ENCODE assay signal across 8 cellular contexts in the genomic region with DNA sequence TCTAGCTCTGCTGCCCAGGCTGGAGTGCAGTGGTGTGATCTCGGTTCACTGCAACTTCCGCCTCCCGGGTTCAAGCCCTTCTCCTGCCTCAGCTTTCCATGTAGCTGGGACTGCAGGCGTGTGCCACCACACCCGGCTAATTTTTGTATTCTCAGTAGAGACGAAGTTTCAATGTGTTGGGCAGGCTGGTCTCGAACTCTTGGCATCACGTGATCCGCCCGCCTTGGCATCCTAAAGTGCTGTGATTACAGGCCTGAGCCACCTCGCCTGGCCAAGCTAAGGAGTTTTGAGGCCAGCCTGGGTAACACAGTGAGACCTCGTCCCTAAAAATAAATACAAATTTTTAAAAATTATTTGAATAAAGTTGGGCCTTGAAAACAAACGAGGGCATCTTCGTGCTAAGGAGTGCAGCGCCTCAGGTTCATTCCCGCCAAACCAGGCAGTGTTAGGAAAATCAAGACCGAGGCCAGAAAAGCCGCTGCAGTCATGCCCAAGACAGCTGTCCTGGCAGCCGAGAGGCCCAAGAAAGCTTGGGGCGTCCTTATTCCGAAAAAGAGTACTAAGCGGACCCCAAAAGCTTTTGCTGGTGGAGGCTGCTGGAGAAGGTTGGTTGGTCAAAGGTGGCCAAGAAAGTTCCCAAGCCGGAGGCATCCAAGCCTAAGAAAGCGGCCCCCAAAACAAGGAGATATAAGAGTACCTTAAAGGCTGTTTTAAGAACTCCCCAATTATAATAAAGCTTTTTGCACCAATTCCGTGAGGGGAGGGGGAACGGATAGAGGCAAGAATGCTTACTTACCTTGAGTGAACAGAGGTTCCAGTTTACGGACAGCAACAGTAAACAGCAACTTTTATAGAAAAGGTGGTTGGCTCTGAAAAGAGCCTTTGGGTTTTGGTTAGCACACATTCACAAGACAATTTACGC.
DNase-seq lines count a peak whose midpoint lies in the region; ATAC-seq and TF ChIP-seq lines count a peak whose summit lies in the region.

No MANE protein-coding gene starts in this region.

- peak overlapping the region; percentile 96 for H3K27ac Mint-ChIP-seq in activated CD8-positive, alpha-beta T cell treated with anti-CD3 and anti-CD28 coated beads for 36 hours

- H3K4me1 Mint-ChIP-seq in activated CD8-positive, alpha-beta T cell treated with anti-CD3 and anti-CD28 coated beads for 36 hours (ENCODE audit: low read depth), result peaks cover 24% of the 10 kb centered on the region

- CTCF ChIA-PET in activated CD8-positive, alpha-beta T cell treated with anti-CD3 and anti-CD28 coated beads for 36 hours (lab: Charles Lee), result interaction anchor here (0.9 to 4.0 kb wide), 7 partner anchors 13 to 54 kb away, joined by 3 to 24 read pairs (median 4); a partner anchor contains a TSS

- H3K4me1 ChIP-seq in BLaER1 treated with 17β-estradiol and CSF1 and Interleukin-3, amounts not matched to agents 10 nM and 100 nM, result peaks cover 19 to 42% (median 34%) of the 10 kb centered on the region in 10 experiments
- H3K4me1 ChIP-seq in HUES48 (ENCODE audit: control insufficient read depth, insufficient read depth, low read length) (peaks cover 7% of the 10 kb centered on the region), foreskin keratinocyte (peaks cover 4% of the 10 kb centered on the region), gastrocnemius medialis (peaks cover 3 to 5% of the 10 kb centered on the region in 2 donors)

- H3K4me3 Mint-ChIP-seq in activated CD8-positive, alpha-beta T cell treated with anti-CD3 and anti-CD28 coated beads for 36 hours, result peak overlapping the region; percentile 96

- TF ChIP-seq POLR2A in gastrocnemius medialis (IDR thresholded peaks at IDR 0.05), result no peak

- in situ Hi-C loops in gastrocnemius medialis (cut with MboI; ENCODE audit: low sequenced_read_pairs in 4 of 4), result loop anchor here in 1 of 4 donors (25.0 kb wide), 1 partner anchor 1616 kb away; a partner anchor contains a TSS

- intact Hi-C loops in activated CD8-positive, alpha-beta T cell treated with anti-CD3 and anti-CD28 coated beads for 36 hours (cut with micrococcal nuclease), result loop anchor here (5.0 to 10.0 kb wide), 5 partner anchors 36 to 164 kb away; a partner anchor contains a TSS
- intact Hi-C loops in gastrocnemius medialis (cut with DNase I; ENCODE audit: low total_unique reads), result no loop called here
- intact Hi-C loops in posterior cingulate gyrus (cut with DNase I), result loop anchor here (5.0 kb wide), 2 partner anchors 39 to 69 kb away; a partner anchor contains a TSS

- H3K27me3 Mint-ChIP-seq in activated CD8-positive, alpha-beta T cell treated with anti-CD3 and anti-CD28 coated beads for 36 hours, result no peaks in the 10 kb centered on the region

- ATAC-seq in activated CD8-positive, alpha-beta T cell treated with anti-CD3 and anti-CD28 coated beads for 36 hours, result peak; percentile 0
- no peak for ATAC-seq in foreskin keratinocyte
- no peak for ATAC-seq in gastrocnemius medialis
- ATAC-seq in GM21515 (IDR thresholded peaks at IDR 0.05; ENCODE audit: unreplicated experiment), result no peak

- H3K4me2 ChIP-seq in BLaER1 treated with 17β-estradiol and CSF1 and Interleukin-3, amounts not matched to agents 10 nM and 100 nM, result peak overlapping the region; percentile 81 to 97 (median 95)

- H3K27me3 ChIP-seq in BLaER1 treated with 17β-estradiol and CSF1 and Interleukin-3, amounts not matched to agents 10 nM and 100 nM, result no peaks in the 10 kb centered on the region
- no peaks in the 10 kb centered on the region for H3K27me3 ChIP-seq in HUES48 (ENCODE audit: control insufficient read depth, insufficient read depth, low read length)
- no peaks in the 10 kb centered on the region for H3K27me3 ChIP-seq in foreskin keratinocyte
- H3K27me3 ChIP-seq in gastrocnemius medialis, result peaks cover 88 to 100% (median 92%) of the 10 kb centered on the region in 3 donors

- no peak for TF ChIP-seq CTCF in activated CD8-positive, alpha-beta T cell treated with anti-CD3 and anti-CD28 coated beads for 36 hours (IDR thresholded peaks at IDR 0.05)
- TF ChIP-seq CTCF in foreskin keratinocyte (conservative IDR thresholded peaks at IDR 0.05) (no peak), gastrocnemius medialis (IDR thresholded peaks at IDR 0.05 in 4 of 5, conservative IDR thresholded peaks at IDR 0.05 in 1 of 5) (no peak)

- POLR2A ChIA-PET in activated CD8-positive, alpha-beta T cell treated with anti-CD3 and anti-CD28 coated beads for 36 hours (lab: Charles Lee), result interaction anchor here (0.6 to 20.3 kb wide), 33 partner anchors 10 to 1698 kb away, joined by 3 to 883 read pairs (median 12); a partner anchor contains a TSS

- H3K27ac ChIP-seq in BLaER1 treated with 17β-estradiol and CSF1 and Interleukin-3, amounts not matched to agents 10 nM and 100 nM, result peak overlapping the region; percentile 61 to 99 (median 95)
- H3K27ac ChIP-seq in HUES48 (ENCODE audit: low read depth, low read length) (peak overlapping the region; percentile 98), foreskin keratinocyte (peak overlapping the region; percentile 90), gastrocnemius medialis (peak overlapping the region; percentile 37 to 64 (median 54))

- no peaks in the 10 kb centered on the region for H3K9me3 Mint-ChIP-seq in activated CD8-positive, alpha-beta T cell treated with anti-CD3 and anti-CD28 coated beads for 36 hours

- H3K36me3 Mint-ChIP-seq in activated CD8-positive, alpha-beta T cell treated with anti-CD3 and anti-CD28 coated beads for 36 hours (ENCODE audit: low read depth), result peaks cover 21% of the 10 kb centered on the region

- peak overlapping the region; percentile 73 to 89 (median 84) for H3K4me3 ChIP-seq in BLaER1 treated with 17β-estradiol and CSF1 and Interleukin-3, amounts not matched to agents 10 nM and 100 nM
- H3K4me3 ChIP-seq in HUES48 (ENCODE audit: low read depth, low read length), result peak overlapping the region; percentile 92
- peak overlapping the region; percentile 37 to 56 (median 38) for H3K4me3 ChIP-seq in gastrocnemius medialis

- peak; percentile 74 for DNase-seq in activated CD8-positive, alpha-beta T cell treated with anti-CD3 and anti-CD28 coated beads for 36 hours
- peak in 1 of 2 donors; percentile 23 for DNase-seq in foreskin keratinocyte
- DNase-seq in gastrocnemius medialis, result no peak
- no peak for DNase-seq in GDM1 (lab: John Stamatoyannopoulos, UW)
- no peak for DNase-seq in posterior cingulate gyrus

- H3K9ac ChIP-seq in BLaER1 treated with 17β-estradiol and CSF1 and Interleukin-3, amounts not matched to agents 10 nM and 100 nM, result peak overlapping the region; percentile 90 to 99 (median 96)
- H3K9ac ChIP-seq in HUES48 (ENCODE audit: low read depth, low read length), result peak overlapping the region; percentile 100

- H3K36me3 ChIP-seq in BLaER1 treated with 17β-estradiol and CSF1 and Interleukin-3, amounts not matched to agents 10 nM and 100 nM, result peaks cover 0 to 23% (median 0%) of the 10 kb centered on the region in 11 experiments; a peak in 2 of 22 replicates
- H3K36me3 ChIP-seq in HUES48 (ENCODE audit: control insufficient read depth, insufficient read depth, low read length) (no peaks in the 10 kb centered on the region), gastrocnemius medialis (no peaks in the 10 kb centered on the region)

- H3K9me3 ChIP-seq in BLaER1 treated with 17β-estradiol and CSF1 and Interleukin-3, amounts not matched to agents 10 nM and 100 nM (replicated peaks in 1 of 11), result no peaks in the 10 kb centered on the region
- H3K9me3 ChIP-seq in HUES48 (ENCODE audit: control insufficient read depth, insufficient read depth, low read length), result no peaks in the 10 kb centered on the region
- H3K9me3 ChIP-seq in gastrocnemius medialis, result no peaks in the 10 kb centered on the region

- peaks cover 15 to 63% (median 27%) of the 10 kb centered on the region in 11 experiments for H4K20me1 ChIP-seq in BLaER1 treated with 17β-estradiol and CSF1 and Interleukin-3, amounts not matched to agents 10 nM and 100 nM

Comparison
In these comparisons a context has a peak if more than half of its experiments do, and no peak if none do; other contexts are left out.
1. H3K4me3 ChIP-seq: peak in every context shown above with its lines; median percentile 92 in HUES48; 84 in BLaER1 treated with 17β-estradiol and CSF1 and Interleukin-3, amounts not matched to agents 10 nM and 100 nM; 38 in gastrocnemius medialis.